15 cellular contexts compared by ENCODE assay signal in the genomic region with DNA sequence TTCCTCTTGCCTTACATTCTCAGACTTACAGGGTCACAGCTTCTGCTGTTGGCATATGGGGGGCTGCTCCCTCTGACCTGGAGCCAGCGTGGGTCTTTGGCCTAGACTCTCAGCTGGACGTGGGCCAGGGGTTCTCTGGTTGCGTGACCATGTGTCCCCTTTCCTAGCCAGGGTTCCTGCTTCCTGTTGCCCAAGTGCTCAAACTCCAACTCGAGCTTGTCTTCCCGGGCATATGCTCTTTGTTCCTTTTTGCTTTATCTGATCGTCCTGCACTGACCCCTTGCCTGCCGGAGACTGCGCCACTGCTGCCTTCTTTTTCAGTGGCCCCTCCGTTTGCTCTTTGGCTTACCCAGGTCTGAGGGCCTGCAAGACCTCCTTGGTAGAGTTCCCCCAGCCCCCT. TPM values are rescaled to one million over a fixed set of nuclear protein-coding genes. Genes with fewer than 3 reads are reported as not detected.
DNase-seq lines count a peak whose midpoint lies in the region; ATAC-seq and TF ChIP-seq lines count a peak whose summit lies in the region.
"Had no signal": no experiment of that assay in that cellular context is flagged by ENCODE, and none has a peak within 500 bp of the region (broad histone marks: within the 10 kb centered on the region; RNA-seq: fewer than 3 reads in every experiment).

No MANE protein-coding gene starts in this region.

- no peak for TF ChIP-seq CTCF in KMS-11 (conservative IDR thresholded peaks at IDR 0.05; ENCODE audit: low read depth, low read length)

- peak; percentile 15 for ATAC-seq in GM18909 (IDR thresholded peaks at IDR 0.05; ENCODE audit: poor library complexity, unreplicated experiment)
- peak; percentile 9 for ATAC-seq in GM21447 (IDR thresholded peaks at IDR 0.05; ENCODE audit: unreplicated experiment)

- H2BK5ac ChIP-seq in mesenchymal stem cell (ENCODE audit: low read depth, low read length, poor library complexity, severe bottlenecking): no peak overlapping the region

- H2AK5ac ChIP-seq in mesenchymal stem cell (ENCODE audit: low read length, severe bottlenecking): no peak overlapping the region

- H3K4me1 ChIP-seq in KMS-11 (ENCODE audit: low read depth, poor library complexity, severe bottlenecking): peaks cover 36% of the 10 kb centered on the region
- H3K4me1 ChIP-seq in mesenchymal stem cell (ENCODE audit: control insufficient read depth, insufficient read depth, low read depth, low read length): no peaks in the 10 kb centered on the region

- peak overlapping the region in 1 of 2 experiments; percentile 31 for H3K18ac ChIP-seq in mesenchymal stem cell (ENCODE audit: low read depth in 1 of 2, low read length in 2 of 2)

- no peaks in the 10 kb centered on the region for H3K79me2 ChIP-seq in KMS-11 (ENCODE audit: insufficient read depth, low read depth)

- no peaks in the 10 kb centered on the region for H3K9me3 ChIP-seq in mesenchymal stem cell (ENCODE audit: control insufficient read depth, low read length)

- no peak overlapping the region for H2BK120ac ChIP-seq in mesenchymal stem cell (ENCODE audit: low read depth, low read length)

- H2BK12ac ChIP-seq in mesenchymal stem cell (ENCODE audit: low read length in 2 of 2): peak overlapping the region in 1 of 2 experiments; percentile 4

- peak overlapping the region; percentile 36; the same call in 1 of the 2 replicates for H3K9ac ChIP-seq in KMS-11
- no peak overlapping the region for H3K9ac ChIP-seq in mesenchymal stem cell (ENCODE audit: low read length)

- peak overlapping the region; percentile 0 for H4K91ac ChIP-seq in mesenchymal stem cell (ENCODE audit: low read length)

- no peak overlapping the region for H3K14ac ChIP-seq in mesenchymal stem cell (ENCODE audit: low read length in 2 of 2)

- no peaks in the 10 kb centered on the region for H4K20me1 ChIP-seq in KMS-11 (ENCODE audit: insufficient read depth)

- H3K4ac ChIP-seq in mesenchymal stem cell (ENCODE audit: low read depth in 1 of 2, low read length in 2 of 2): no peak overlapping the region

- H4K8ac ChIP-seq in mesenchymal stem cell (ENCODE audit: low read length): peak overlapping the region; percentile 85

- H3K23ac ChIP-seq in mesenchymal stem cell (ENCODE audit: low read length in 2 of 2): no peak overlapping the region

- H3K27me3 ChIP-seq in KMS-11 (ENCODE audit: insufficient read depth, low read depth) (no peaks in the 10 kb centered on the region), mesenchymal stem cell (ENCODE audit: control insufficient read depth in 1 of 2, insufficient read depth in 1 of 2, low read length in 2 of 2) (no peaks in the 10 kb centered on the region)

- no peaks in the 10 kb centered on the region for H3K36me3 ChIP-seq in KMS-11 (ENCODE audit: insufficient read depth)
- peaks cover 6 to 14% of the 10 kb centered on the region in 2 experiments for H3K36me3 ChIP-seq in mesenchymal stem cell (ENCODE audit: control insufficient read depth in 1 of 2, insufficient read depth in 2 of 2, low read depth in 1 of 2, low read length in 2 of 2)

- H3K4me2 ChIP-seq in KMS-11 (peak overlapping the region; percentile 67), mesenchymal stem cell (ENCODE audit: low read length, poor library complexity, severe bottlenecking) (no peak overlapping the region)

- H3K79me1 ChIP-seq in mesenchymal stem cell (replicated peaks; ENCODE audit: low read length, poor library complexity, severe bottlenecking): peaks cover 1% of the 10 kb centered on the region

- peak overlapping the region; percentile 64; the same call in 1 of the 2 replicates for H3K27ac ChIP-seq in KMS-11
- no peak overlapping the region for H3K27ac ChIP-seq in mesenchymal stem cell (ENCODE audit: low read length, poor library complexity, severe bottlenecking)
- H3K27ac ChIP-seq: C4-2B had no signal

- H2BK15ac ChIP-seq in mesenchymal stem cell (ENCODE audit: low read depth, poor library complexity, severe bottlenecking): no peak overlapping the region

- H2AFZ ChIP-seq in KMS-11 (ENCODE audit: low read depth) (no peak overlapping the region), mesenchymal stem cell (ENCODE audit: low read depth, low read length) (no peak overlapping the region)

- DNase-seq in mesenchymal stem cell (no peak), NCI-H2029 treated with DMSO at 0.1 percent for 48 hours (lab: John Stamatoyannopoulos, UW) (no peak), hippocampal formation (lab: John Stamatoyannopoulos, UW) (no peak)
- no peak for DNase-seq in stimulated activated naive CD4-positive, alpha-beta T cell treated with Interleukin-2 at 50 U/mL for 16 hours (lab: John Stamatoyannopoulos, UW)
- DNase-seq: central memory CD4-positive, alpha-beta T cell; GDM1; glutamatergic neuron; GOT3; NCI-H1105; NCI-H524; retina had no signal

- WGBS in mesenchymal stem cell: 93% methylated on average over 9 of the region's 9 CpGs

- no peak overlapping the region for H3K4me3 ChIP-seq in KMS-11 (IDR thresholded peaks at IDR 0.05; ENCODE audit: insufficient read depth, low read depth, low read length)
- no peak overlapping the region for H3K4me3 ChIP-seq in mesenchymal stem cell (ENCODE audit: insufficient read depth in 1 of 2, low read depth in 1 of 2, low read length in 2 of 2)

RNA-seq across cellular contexts. Expression of a gene that starts 25.3 kb away (rescaled TPM):
- polyA plus RNA-seq in mesenchymal stem cell (2013, experiment 1 of 2): 8.4 TPM
- 8.1 TPM for polyA plus RNA-seq in mesenchymal stem cell (2013, experiment 2 of 2)
